18 cellular contexts compared by ENCODE assay signal in genomic region chr13:98492335-98493034, GRCh38.
DNase-seq lines count a peak whose midpoint lies in the region; ATAC-seq and TF ChIP-seq lines count a peak whose summit lies in the region.
"Had no signal": no experiment of that assay in that cellular context is flagged by ENCODE, and none has a peak within 500 bp of the region (broad histone marks: within the 10 kb centered on the region; RNA-seq: fewer than 3 reads in every experiment).

No MANE protein-coding gene starts in this region.

- no peak overlapping the region for H4K8ac ChIP-seq in mesenchymal stem cell (ENCODE audit: low read length)

- H3K18ac ChIP-seq in mesenchymal stem cell (ENCODE audit: low read depth in 1 of 2, low read length in 2 of 2): no peak overlapping the region

- no TSS peak for BruUV-seq in A673 (replicated peaks; lab: Mats Ljungman, UMichigan)

- H3K4me3 ChIP-seq in A673 (ENCODE audit: low read depth, low read length, poor library complexity, severe bottlenecking) (no peak overlapping the region), HUES48 (ENCODE audit: low read depth, low read length) (no peak overlapping the region), mesenchymal stem cell (ENCODE audit: insufficient read depth in 1 of 2, low read depth in 1 of 2, low read length in 2 of 2) (no peak overlapping the region)
- H3K4me3 ChIP-seq: coronary artery, gastroesophageal sphincter, SJCRH30, tibial nerve had no signal

- no peak overlapping the region for H3K4ac ChIP-seq in mesenchymal stem cell (ENCODE audit: low read depth in 1 of 2, low read length in 2 of 2)

- 70% methylated on average over 6 of the region's 6 CpGs for WGBS in mesenchymal stem cell

- H3K9me3 Mint-ChIP-seq in central memory CD8-positive, alpha-beta T cell: no peaks in the 10 kb centered on the region
- H3K9me3 Mint-ChIP-seq: activated B cell treated with CpG ODN at 0.5 μM for 24 hours had no signal

- peaks cover 78% of the 10 kb centered on the region for H3K4me1 Mint-ChIP-seq in central memory CD8-positive, alpha-beta T cell

- peak overlapping the region; percentile 11 for H3K27ac ChIP-seq in A673 (ENCODE audit: low read depth, low read length, poor library complexity, severe bottlenecking)
- H3K27ac ChIP-seq in HUES48 (ENCODE audit: low read depth, low read length): peak overlapping the region; percentile 80
- no peak overlapping the region for H3K27ac ChIP-seq in mesenchymal stem cell (ENCODE audit: low read length, poor library complexity, severe bottlenecking)
- H3K27ac ChIP-seq: coronary artery, KMS-11, SJCRH30 had no signal

- no peak overlapping the region for H2BK12ac ChIP-seq in mesenchymal stem cell (ENCODE audit: low read length in 2 of 2)

- H3K14ac ChIP-seq in mesenchymal stem cell (ENCODE audit: low read length in 2 of 2): no peak overlapping the region

- H3K79me1 ChIP-seq in mesenchymal stem cell (replicated peaks; ENCODE audit: low read length, poor library complexity, severe bottlenecking): peaks cover 49% of the 10 kb centered on the region

- ATAC-seq in central memory CD8-positive, alpha-beta T cell (replicated peaks; ENCODE audit: extremely low read depth, poor library complexity, severe bottlenecking): no peak
- no peak for ATAC-seq in GM19351 (IDR thresholded peaks at IDR 0.05; ENCODE audit: unreplicated experiment)
- ATAC-seq in HG03097 (IDR thresholded peaks at IDR 0.05; ENCODE audit: low FRiP score, unreplicated experiment): no peak
- ATAC-seq: gastroesophageal sphincter had no signal

- H3K9ac ChIP-seq in HUES48 (ENCODE audit: low read depth, low read length) (no peak overlapping the region), mesenchymal stem cell (ENCODE audit: low read length) (peak overlapping the region; percentile 7)
- H3K9ac ChIP-seq: KMS-11 had no signal

- H3K4me3 Mint-ChIP-seq in central memory CD8-positive, alpha-beta T cell: no peak overlapping the region
- H3K4me3 Mint-ChIP-seq: activated B cell treated with CpG ODN at 0.5 μM for 24 hours had no signal

- no peak for TF ChIP-seq CTCF in A673 (conservative IDR thresholded peaks at IDR 0.05; ENCODE audit: low read depth, low read length)

- H3K27me3 ChIP-seq in A673 (replicated peaks; ENCODE audit: insufficient read depth, low read depth, low read length, poor library complexity) (no peaks in the 10 kb centered on the region), HUES48 (ENCODE audit: control insufficient read depth, insufficient read depth, low read length) (no peaks in the 10 kb centered on the region), mesenchymal stem cell (ENCODE audit: control insufficient read depth in 1 of 2, insufficient read depth in 1 of 2, low read length in 2 of 2) (no peaks in the 10 kb centered on the region)
- H3K27me3 ChIP-seq: gastroesophageal sphincter, SJCRH30, tibial nerve had no signal

- no peak overlapping the region for H2BK15ac ChIP-seq in mesenchymal stem cell (ENCODE audit: low read depth, poor library complexity, severe bottlenecking)

- H3K9me3 ChIP-seq in A673 (ENCODE audit: low read depth, low read length, poor library complexity, severe bottlenecking) (no peaks in the 10 kb centered on the region), HUES48 (ENCODE audit: control insufficient read depth, insufficient read depth, low read length) (no peaks in the 10 kb centered on the region), mesenchymal stem cell (ENCODE audit: control insufficient read depth, low read length) (no peaks in the 10 kb centered on the region)
- H3K9me3 ChIP-seq: gastroesophageal sphincter, SJCRH30, tibial nerve had no signal

- no peak overlapping the region for H2BK120ac ChIP-seq in mesenchymal stem cell (ENCODE audit: low read depth, low read length)

- no peak overlapping the region for H2AK5ac ChIP-seq in mesenchymal stem cell (ENCODE audit: low read length, severe bottlenecking)

- H3K27ac Mint-ChIP-seq in central memory CD8-positive, alpha-beta T cell (ENCODE audit: low read depth): peak overlapping the region; percentile 4
- H3K27ac Mint-ChIP-seq: activated B cell treated with CpG ODN at 0.5 μM for 24 hours had no signal

- no peak overlapping the region for H3K4me2 ChIP-seq in mesenchymal stem cell (ENCODE audit: low read length, poor library complexity, severe bottlenecking)
- H3K4me2 ChIP-seq: KMS-11 had no signal

- POLR2A ChIA-PET in A673 (lab: Charles Lee; ENCODE audit: low non-redundant PET): no interaction called here

- no peaks in the 10 kb centered on the region for H3K36me3 ChIP-seq in A673 (ENCODE audit: insufficient read depth, low read length, poor library complexity, severe bottlenecking)
- H3K36me3 ChIP-seq in HUES48 (ENCODE audit: control insufficient read depth, insufficient read depth, low read length): no peaks in the 10 kb centered on the region
- H3K36me3 ChIP-seq in mesenchymal stem cell (ENCODE audit: control insufficient read depth in 1 of 2, insufficient read depth in 2 of 2, low read depth in 1 of 2, low read length in 2 of 2): peaks cover 3% of the 10 kb centered on the region in 2 experiments
- H3K36me3 ChIP-seq: gastroesophageal sphincter, SJCRH30, tibial nerve had no signal

- no peaks in the 10 kb centered on the region for H3K27me3 Mint-ChIP-seq in central memory CD8-positive, alpha-beta T cell
- H3K27me3 Mint-ChIP-seq: activated B cell treated with CpG ODN at 0.5 μM for 24 hours had no signal

- CTCF ChIA-PET in A673 (lab: Charles Lee): no interaction called here

- no peak overlapping the region for H3K23ac ChIP-seq in mesenchymal stem cell (ENCODE audit: low read length in 2 of 2)

- H2AFZ ChIP-seq in mesenchymal stem cell (ENCODE audit: low read depth, low read length): no peak overlapping the region

- H4K91ac ChIP-seq in mesenchymal stem cell (ENCODE audit: low read length): no peak overlapping the region

- DNase-seq in A673 (ENCODE audit: low spot score): no peak
- no peak for DNase-seq in central memory CD8-positive, alpha-beta T cell (ENCODE audit: low spot score in 2 of 2)
- no peak for DNase-seq in mesenchymal stem cell
- no peak for DNase-seq in SHP77 treated with DMSO at 0.1 percent for 48 hours (lab: John Stamatoyannopoulos, UW)
- no peak for DNase-seq in A172 (ENCODE audit: low spot score)
- DNase-seq: activated B cell treated with CpG ODN at 0.5 μM for 24 hours, DND-41, midbrain, NCI-H187, posterior cingulate gyrus, SJCRH30 had no signal

- peaks cover 18% of the 10 kb centered on the region for H3K36me3 Mint-ChIP-seq in central memory CD8-positive, alpha-beta T cell (ENCODE audit: insufficient read depth)

- intact Hi-C loops in A673 (cut with micrococcal nuclease; ENCODE audit: unreplicated experiment): no loop called here

- no peak overlapping the region for H2BK5ac ChIP-seq in mesenchymal stem cell (ENCODE audit: low read depth, low read length, poor library complexity, severe bottlenecking)

- H3K4me1 ChIP-seq in A673 (ENCODE audit: insufficient read depth, low read length, poor library complexity, severe bottlenecking) (peaks cover 37% of the 10 kb centered on the region), HUES48 (ENCODE audit: control insufficient read depth, insufficient read depth, low read length) (peaks cover 38% of the 10 kb centered on the region), mesenchymal stem cell (ENCODE audit: control insufficient read depth, insufficient read depth, low read depth, low read length) (peaks cover 12% of the 10 kb centered on the region)
